In genomic region chr2:47172922-47173695, GRCh38 we compare ENCODE assay signal across 9 cellular contexts. TPM values are rescaled to one million over a fixed set of nuclear protein-coding genes. Genes with fewer than 3 reads are reported as not detected.
A peak's percentile ranks its signal among the peaks of the same experiment; 100 is the strongest.
DNase-seq lines count a peak whose midpoint lies in the region; ATAC-seq and TF ChIP-seq lines count a peak whose summit lies in the region.
"Had no signal": no experiment of that assay in that cellular context is flagged by ENCODE, and none has a peak within 500 bp of the region (broad histone marks: within the 10 kb centered on the region; RNA-seq: fewer than 3 reads in every experiment).

No MANE protein-coding gene starts in this region.

- no peak for TF ChIP-seq EP300 in transverse colon (IDR thresholded peaks at IDR 0.05; ENCODE audit: low read depth)

- CTCF ChIA-PET in activated naive CD4-positive, alpha-beta T cell treated with anti-CD3 and anti-CD28 coated beads for 36 hours (lab: Charles Lee) = interaction anchor here (0.6 to 1.1 kb wide), 2 partner anchors 8 to 163 kb away, joined by 3 read pairs; no protein-coding TSS in a partner anchor

- in situ Hi-C loops in transverse colon (cut with MboI; ENCODE audit: low pct_ligation_motif_present in 1 of 4, low pct_unique_long_range_greater_than_20kb in 1 of 4, low sequenced_read_pairs in 3 of 4) = loop anchor here in 1 of 4 donors (25.0 kb wide), 1 partner anchor 161 kb away; no protein-coding TSS in a partner anchor

- ATAC-seq in left lung = no peak
- no peak for ATAC-seq in GM21360 (IDR thresholded peaks at IDR 0.05; ENCODE audit: unreplicated experiment)

- H3K4me3 Mint-ChIP-seq in activated naive CD4-positive, alpha-beta T cell treated with anti-CD3 and anti-CD28 coated beads for 36 hours = peak overlapping the region; percentile 53

- no peaks in the 10 kb centered on the region for H3K27me3 ChIP-seq in adipocyte (replicated peaks; ENCODE audit: control insufficient read depth, insufficient read depth, low read length)
- H3K27me3 ChIP-seq in left lung = no peaks in the 10 kb centered on the region
- H3K27me3 ChIP-seq in transverse colon = no peaks in the 10 kb centered on the region

- no peaks in the 10 kb centered on the region for H3K9me3 Mint-ChIP-seq in activated naive CD4-positive, alpha-beta T cell treated with anti-CD3 and anti-CD28 coated beads for 36 hours

- H3K27ac Mint-ChIP-seq in activated naive CD4-positive, alpha-beta T cell treated with anti-CD3 and anti-CD28 coated beads for 36 hours = no peak overlapping the region

- peaks cover 66% of the 10 kb centered on the region for H3K4me1 Mint-ChIP-seq in activated naive CD4-positive, alpha-beta T cell treated with anti-CD3 and anti-CD28 coated beads for 36 hours (ENCODE audit: low read depth)

- H3K27me3 Mint-ChIP-seq in activated naive CD4-positive, alpha-beta T cell treated with anti-CD3 and anti-CD28 coated beads for 36 hours (ENCODE audit: low read depth) = peaks cover 2% of the 10 kb centered on the region

- peaks cover 49% of the 10 kb centered on the region for H3K36me3 Mint-ChIP-seq in activated naive CD4-positive, alpha-beta T cell treated with anti-CD3 and anti-CD28 coated beads for 36 hours (ENCODE audit: low read depth)

- H3K36me3 ChIP-seq in adipocyte (ENCODE audit: control insufficient read depth, insufficient read depth, low read length, severe bottlenecking) (peaks cover 22% of the 10 kb centered on the region), left lung (peaks cover 0 to 19% of the 10 kb centered on the region in 2 donors), transverse colon (peaks cover 0 to 6% (median 0%) of the 10 kb centered on the region in 4 donors)

- WGBS in transverse colon (ENCODE audit: low coverage in 1 of 2), 2 donors = 25 to 27% methylated on average over 1 to 3 of the region's 3 CpGs

- TF ChIP-seq POLR2A in transverse colon (IDR thresholded peaks at IDR 0.05) = no peak

- peak overlapping the region; percentile 88 for H3K4me3 ChIP-seq in adipocyte (ENCODE audit: low read length)
- peak overlapping the region in 1 of 2 donors; percentile 90 for H3K4me3 ChIP-seq in left lung
- peak overlapping the region in 1 of 4 donors; percentile 92 for H3K4me3 ChIP-seq in transverse colon

- intact Hi-C loops in activated naive CD4-positive, alpha-beta T cell treated with anti-CD3 and anti-CD28 coated beads for 36 hours (cut with micrococcal nuclease) = no loop called here
- intact Hi-C loops in left lung (cut with DNase I) (no loop called here), transverse colon (cut with DNase I; ENCODE audit: low total_unique reads) (no loop called here)

- H3K4me1 ChIP-seq in adipocyte (ENCODE audit: control insufficient read depth, insufficient read depth, low read length) (peaks cover 47% of the 10 kb centered on the region), left lung (peaks cover 30 to 78% of the 10 kb centered on the region in 2 donors), transverse colon (peaks cover 35 to 78% (median 57%) of the 10 kb centered on the region in 4 donors)

- H3K9me3 ChIP-seq in adipocyte (ENCODE audit: control insufficient read depth, low read length) = no peaks in the 10 kb centered on the region
- no peaks in the 10 kb centered on the region for H3K9me3 ChIP-seq in left lung
- no peaks in the 10 kb centered on the region for H3K9me3 ChIP-seq in transverse colon

- no peak for TF ChIP-seq CTCF in left lung (IDR thresholded peaks at IDR 0.05)
- TF ChIP-seq CTCF in transverse colon (IDR thresholded peaks at IDR 0.05) = no peak

- H3K9ac ChIP-seq in adipocyte (ENCODE audit: low read length) = peak overlapping the region; percentile 98

- DNase-seq in activated naive CD4-positive, alpha-beta T cell treated with anti-CD3 and anti-CD28 coated beads for 36 hours = no peak
- DNase-seq in activated naive CD4-positive, alpha-beta T cell treated with anti-CD3 and anti-CD28 coated beads, Interleukin-2, amount 50 U/mL, for 16 hours = no peak
- DNase-seq in adipocyte (ENCODE audit: low read depth) (no peak), left lung (no peak), transverse colon (no peak), COLO829 (ENCODE audit: low spot score) (no peak), AG08395 (ENCODE audit: low spot score) (no peak)
- DNase-seq: stimulated activated naive CD4-positive, alpha-beta T cell had no signal

- peak overlapping the region; percentile 98 to 99 for H3K27ac ChIP-seq in left lung
- H3K27ac ChIP-seq in transverse colon = peak overlapping the region; percentile 99 to 100 (median 100)

RNA-seq across cellular contexts. Expression of gene CALM2, which starts 3.2 kb away (rescaled TPM):
- total RNA-seq in activated naive CD4-positive, alpha-beta T cell treated with anti-CD3 and anti-CD28 coated beads for 36 hours = 100 to 1,000 TPM; 445 to 449 TPM
- total RNA-seq in left lung (100 to 1,000 TPM; 579 to 585 TPM), transverse colon (100 to 1,000 TPM; 201 to 712 (median 409) TPM)

RNA-seq across cellular contexts. Expression of gene STPG4, which starts 18.0 kb away (rescaled TPM):
- total RNA-seq in activated naive CD4-positive, alpha-beta T cell treated with anti-CD3 and anti-CD28 coated beads for 36 hours = under 1 TPM in 1 of 2 experiments, not detected in 1; 0.27 TPM
- total RNA-seq in left lung = 1 to 10 TPM in 1 of 2 donors, under 1 TPM in 1; 0.67 to 1.0 TPM
- 1 to 10 TPM in 1 of 4 donors, under 1 TPM in 2, not detected in 1; 0.64 to 1.2 (median 0.82) TPM for total RNA-seq in transverse colon
